1 cellular context compared by ENCODE assay signal in the genomic region with DNA sequence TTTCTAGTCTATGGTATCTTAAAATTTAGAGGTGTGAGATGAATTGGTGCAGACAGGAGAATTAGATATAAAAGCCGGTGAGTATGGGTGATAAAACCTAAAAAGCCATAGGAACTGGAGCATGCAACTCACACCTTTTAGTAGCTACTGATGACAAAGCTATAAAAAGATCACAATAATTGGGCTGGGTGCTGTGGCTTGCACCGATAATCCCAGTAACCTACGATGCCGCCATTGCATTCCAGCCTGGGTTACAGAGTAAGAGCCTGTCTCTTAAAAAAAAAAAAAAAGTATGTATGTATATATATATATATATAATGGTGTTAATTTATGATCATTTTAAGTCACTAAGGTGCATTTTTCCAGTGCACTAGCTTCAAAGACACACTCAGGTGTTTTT.
TF ChIP-seq lines count a peak whose summit lies in the region.

No MANE protein-coding gene starts in this region.

TF ChIP-seq in IMR-90, 13 proteins besides CTCF, POLR2A, EP300 and RAD21 (continued from another document):
- TF ChIP-seq, protein P1, sequence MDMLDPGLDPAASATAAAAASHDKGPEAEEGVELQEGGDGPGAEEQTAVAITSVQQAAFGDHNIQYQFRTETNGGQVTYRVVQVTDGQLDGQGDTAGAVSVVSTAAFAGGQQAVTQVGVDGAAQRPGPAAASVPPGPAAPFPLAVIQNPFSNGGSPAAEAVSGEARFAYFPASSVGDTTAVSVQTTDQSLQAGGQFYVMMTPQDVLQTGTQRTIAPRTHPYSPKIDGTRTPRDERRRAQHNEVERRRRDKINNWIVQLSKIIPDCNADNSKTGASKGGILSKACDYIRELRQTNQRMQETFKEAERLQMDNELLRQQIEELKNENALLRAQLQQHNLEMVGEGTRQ (IDR thresholded peaks at IDR 0.05; ENCODE audit: low read depth, low read length): no peak
- no peak for TF ChIP-seq MAFK (IDR thresholded peaks at IDR 0.05; ENCODE audit: low read depth, low read length)
